In genomic region chr14:34628681-34629135, GRCh38 we compare ENCODE assay signal across 2 cellular contexts.
A peak's percentile ranks its signal among the peaks of the same experiment; 100 is the strongest.
TF ChIP-seq lines count a peak whose summit lies in the region.

No MANE protein-coding gene starts in this region.

TF ChIP-seq in K562, 482 proteins besides CTCF, POLR2A, EP300 and RAD21 (continues in another document):
- no peak for TF ChIP-seq ZNF778 (CRISPR knock-in tag; IDR thresholded peaks at IDR 0.05)
- TF ChIP-seq CBFA2T3 (IDR thresholded peaks at IDR 0.05): peak; percentile 40; the same call in 1 of the 2 replicates
- no peak for TF ChIP-seq MYNN (IDR thresholded peaks at IDR 0.05)
- TF ChIP-seq MYNN (CRISPR knock-in tag; IDR thresholded peaks at IDR 0.05): no peak
- no peak for TF ChIP-seq GTF2E2 (tag; IDR thresholded peaks at IDR 0.05)
- 0 out of 2 replicates have a peak, but pooled peaks have one; percentile 7 for TF ChIP-seq CBFA2T2 (conservative IDR thresholded peaks at IDR 0.05)
- TF ChIP-seq HDAC1 (IDR thresholded peaks at IDR 0.05): 0 out of 4 replicates have a peak, but pooled peaks of 1 of the 2 experiments have one; percentile 17
- TF ChIP-seq POLR2H (tag; IDR thresholded peaks at IDR 0.05; ENCODE audit: low read depth): peak; percentile 36; the same call in 1 of the 2 replicates
- 0 out of 2 replicates have a peak, but pooled peaks have one; percentile 20 for TF ChIP-seq ARID1B (IDR thresholded peaks at IDR 0.05)
- peak; percentile 31 to 39; a peak in 1 of 4 replicates for TF ChIP-seq KDM1A (IDR thresholded peaks at IDR 0.05)
- no peak for TF ChIP-seq SRSF3 (IDR thresholded peaks at IDR 0.05; ENCODE audit: insufficient read depth, low read length)
- TF ChIP-seq SUPT5H (IDR thresholded peaks at IDR 0.05): no peak
- TF ChIP-seq RCOR1 (IDR thresholded peaks at IDR 0.05; ENCODE audit: borderline replicate concordance in 1 of 2, low read depth in 2 of 2, low read length in 2 of 2): 0 out of 4 replicates have a peak, but pooled peaks of 1 of the 2 experiments have one; percentile 32
- no peak for TF ChIP-seq POLR2B (IDR thresholded peaks at IDR 0.05; ENCODE audit: low read depth, partially characterized antibody)
- 0 out of 2 replicates have a peak, but pooled peaks have one; percentile 6 for TF ChIP-seq TEAD4 (IDR thresholded peaks at IDR 0.05; ENCODE audit: low read length)
- TF ChIP-seq TEAD4 (CRISPR knock-in tag; IDR thresholded peaks at IDR 0.05; ENCODE audit: borderline replicate concordance): no peak
- TF ChIP-seq ESRRA (IDR thresholded peaks at IDR 0.05; ENCODE audit: borderline replicate concordance, low read depth): peak; percentile 85
- no peak for TF ChIP-seq PRMT5 (CRISPR knock-in tag; IDR thresholded peaks at IDR 0.05)
- TF ChIP-seq ZNF134 (CRISPR knock-in tag; conservative IDR thresholded peaks at IDR 0.05): no peak
- TF ChIP-seq TCF3 (CRISPR knock-in tag; IDR thresholded peaks at IDR 0.05): 0 out of 2 replicates have a peak, but pooled peaks have one; percentile 12
- no peak for TF ChIP-seq NFRKB (IDR thresholded peaks at IDR 0.05; ENCODE audit: low read depth)
- TF ChIP-seq XRCC3 (IDR thresholded peaks at IDR 0.05): no peak
- peak; percentile 5 for TF ChIP-seq RBM25 (IDR thresholded peaks at IDR 0.05; ENCODE audit: low read depth, low read length, severe bottlenecking)
- TF ChIP-seq YY1 (IDR thresholded peaks at IDR 0.05; ENCODE audit: borderline replicate concordance in 1 of 3, control insufficient read depth in 1 of 3, extremely low read depth in 1 of 3, insufficient read depth in 3 of 3, insufficient read length in 1 of 3, insufficient replicate concordance in 2 of 3, low read depth in 1 of 3, low read length in 2 of 3): peak in 1 of 3 experiments; percentile 60
- 0 out of 2 replicates have a peak, but pooled peaks have one; percentile 33 for TF ChIP-seq ZBTB40 (IDR thresholded peaks at IDR 0.05)
- no peak for TF ChIP-seq ZBTB40 (CRISPR knock-in tag; IDR thresholded peaks at IDR 0.05)
- TF ChIP-seq U2AF2 (optimal IDR thresholded peaks at IDR 0.05; ENCODE audit: low read depth, low read length): no peak
- TF ChIP-seq CREB1 (IDR thresholded peaks at IDR 0.05): no peak
- no peak for TF ChIP-seq CREB1 (CRISPR knock-in tag; IDR thresholded peaks at IDR 0.05)
- no peak for TF ChIP-seq GABPB2 (CRISPR knock-in tag; conservative IDR thresholded peaks at IDR 0.05)

TF ChIP-seq in HepG2, 621 proteins besides CTCF, POLR2A, EP300 and RAD21:
- TF ChIP-seq TCF7 (IDR thresholded peaks at IDR 0.05; ENCODE audit: low read depth) (no peak), ZNF782 (CRISPR knock-in tag; IDR thresholded peaks at IDR 0.05; ENCODE audit: borderline replicate concordance) (no peak), RARA (CRISPR knock-in tag; IDR thresholded peaks at IDR 0.05) (0 out of 2 replicates have a peak, but pooled peaks have one; percentile 11), RXRB (CRISPR knock-in tag; IDR thresholded peaks at IDR 0.05; ENCODE audit: borderline replicate concordance) (peak; percentile 27), ZNF430 (CRISPR knock-in tag; IDR thresholded peaks at IDR 0.05) (no peak), NR2F6 (IDR thresholded peaks at IDR 0.05) (no peak; the same call in 1 of the 2 replicates), NR2F6 (CRISPR knock-in tag; IDR thresholded peaks at IDR 0.05) (0 out of 2 replicates have a peak, but pooled peaks have one; percentile 18), YEATS2 (CRISPR knock-in tag; IDR thresholded peaks at IDR 0.05; ENCODE audit: borderline replicate concordance) (peak; percentile 5; the same call in 1 of the 2 replicates), PPARG (CRISPR knock-in tag; conservative IDR thresholded peaks at IDR 0.05) (peak; percentile 86; the same call in 1 of the 2 replicates), ZBTB33 (CRISPR knock-in tag; IDR thresholded peaks at IDR 0.05) (0 out of 2 replicates have a peak, but pooled peaks have one; percentile 52), TARDBP (CRISPR knock-in tag; IDR thresholded peaks at IDR 0.05) (peak; percentile 16; the same call in 1 of the 2 replicates), SKIL (CRISPR knock-in tag; IDR thresholded peaks at IDR 0.05; ENCODE audit: borderline replicate concordance) (no peak), ARID3A (IDR thresholded peaks at IDR 0.05; ENCODE audit: low read depth, low read length) (0 out of 2 replicates have a peak, but pooled peaks have one; percentile 15), IRF1 (CRISPR knock-in tag; IDR thresholded peaks at IDR 0.05; ENCODE audit: low read depth) (no peak), ZNF766 (CRISPR knock-in tag; IDR thresholded peaks at IDR 0.05; ENCODE audit: borderline replicate concordance) (no peak), ZNF678 (CRISPR knock-in tag; IDR thresholded peaks at IDR 0.05) (no peak), SMYD3 (CRISPR knock-in tag; IDR thresholded peaks at IDR 0.05) (0 out of 2 replicates have a peak, but pooled peaks have one; percentile 60), STAT5B (CRISPR knock-in tag; IDR thresholded peaks at IDR 0.05) (no peak), EZH2 (conservative IDR thresholded peaks at IDR 0.05; ENCODE audit: low read depth, low read length) (no peak), ATF3 (CRISPR knock-in tag; IDR thresholded peaks at IDR 0.05) (no peak), HOMEZ (CRISPR knock-in tag; IDR thresholded peaks at IDR 0.05; ENCODE audit: low read depth) (0 out of 2 replicates have a peak, but pooled peaks have one; percentile 8), MBD4 (IDR thresholded peaks at IDR 0.05; ENCODE audit: borderline replicate concordance, low read length) (0 out of 2 replicates have a peak, but pooled peaks have one; percentile 29), PHF8 (CRISPR knock-in tag; IDR thresholded peaks at IDR 0.05) (no peak), SNAI1 (CRISPR knock-in tag; IDR thresholded peaks at IDR 0.05; ENCODE audit: borderline replicate concordance) (0 out of 2 replicates have a peak, but pooled peaks have one; percentile 45), ZFP37 (CRISPR knock-in tag; IDR thresholded peaks at IDR 0.05; ENCODE audit: borderline replicate concordance) (no peak), NONO (IDR thresholded peaks at IDR 0.05) (no peak), NONO (CRISPR knock-in tag; conservative IDR thresholded peaks at IDR 0.05) (no peak), ZNF615 (CRISPR knock-in tag; IDR thresholded peaks at IDR 0.05; ENCODE audit: borderline replicate concordance) (0 out of 2 replicates have a peak, but pooled peaks have one; percentile 32), CSRNP1 (CRISPR knock-in tag; IDR thresholded peaks at IDR 0.05) (no peak)
